Comparison of ENCODE assay signal across 16 cellular contexts in the genomic region with DNA sequence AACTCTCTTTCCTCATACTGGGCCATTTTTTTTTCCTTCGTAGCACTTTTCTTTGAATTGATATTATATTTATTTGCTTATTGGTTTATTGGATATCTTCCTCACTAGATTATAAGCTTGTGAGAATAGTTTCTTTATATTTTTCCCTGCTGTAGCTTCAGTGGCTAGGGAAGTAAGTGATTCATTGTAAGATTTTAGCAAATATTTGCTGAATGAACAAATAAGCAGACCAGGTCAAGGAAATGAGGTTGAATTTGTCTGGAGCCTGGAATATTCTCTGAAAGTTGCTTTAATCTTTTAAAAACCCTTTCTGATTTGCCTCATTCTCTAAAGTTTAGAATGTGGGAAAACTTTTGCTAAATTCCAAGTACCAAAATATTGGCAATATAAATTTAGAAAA.
DNase-seq lines count a peak whose midpoint lies in the region; ATAC-seq and TF ChIP-seq lines count a peak whose summit lies in the region.
"Had no signal": no experiment of that assay in that cellular context is flagged by ENCODE, and none has a peak within 500 bp of the region (broad histone marks: within the 10 kb centered on the region; RNA-seq: fewer than 3 reads in every experiment).

No MANE protein-coding gene starts in this region.

- no peaks in the 10 kb centered on the region for H3K4me1 ChIP-seq in endodermal cell (ENCODE audit: control insufficient read depth, insufficient read depth, low read length)
- H3K4me1 ChIP-seq: testis had no signal

- H3K9ac ChIP-seq in endodermal cell (ENCODE audit: extremely low read depth, low read length, poor library complexity, severe bottlenecking): peak overlapping the region; percentile 23

- H3K36me3 Mint-ChIP-seq in endodermal cell (ENCODE audit: low read depth) (peaks cover 27% of the 10 kb centered on the region), mesothelial cell of epicardium (peaks cover 7% of the 10 kb centered on the region)
- peaks cover 36% of the 10 kb centered on the region for H3K36me3 Mint-ChIP-seq in stimulated activated memory B cell treated with anti-CD40 and anti-IgM and Interleukin-4, amounts not matched to agents 10 μg/mL and 1 μg/mL and 100 μg/mL, for 72 hours

- H3K4me3 ChIP-seq in endodermal cell (ENCODE audit: low read length): peak overlapping the region; percentile 74
- H3K4me3 ChIP-seq: cardiac muscle cell, heart left ventricle, testis had no signal

- no peaks in the 10 kb centered on the region for H3K27me3 ChIP-seq in endodermal cell (ENCODE audit: control insufficient read depth, insufficient read depth, low read length, poor library complexity, severe bottlenecking)
- H3K27me3 ChIP-seq: cardiac muscle cell, heart left ventricle, testis had no signal

- H3K36me3 ChIP-seq in endodermal cell (ENCODE audit: control insufficient read depth, insufficient read depth, low read length): peaks cover 11% of the 10 kb centered on the region
- H3K36me3 ChIP-seq: cardiac muscle cell had no signal

- no peak overlapping the region for H3K27ac Mint-ChIP-seq in endodermal cell
- H3K27ac Mint-ChIP-seq in mesothelial cell of epicardium: peak overlapping the region; percentile 19
- no peak overlapping the region for H3K27ac Mint-ChIP-seq in stimulated activated memory B cell treated with anti-CD40 and anti-IgM and Interleukin-4, amounts not matched to agents 10 μg/mL and 1 μg/mL and 100 μg/mL, for 72 hours
- H3K27ac Mint-ChIP-seq: activated T-helper 17 cell treated with anti-CD3 and anti-CD28 coated beads, Interleukin-2, amount 50 U/mL, for 72 hours; HFFc6 had no signal

- TF ChIP-seq CTCF in endodermal cell (conservative IDR thresholded peaks at IDR 0.05) (no peak), mesothelial cell of epicardium (IDR thresholded peaks at IDR 0.05; ENCODE audit: unreplicated experiment) (no peak)

- H3K4me1 Mint-ChIP-seq in endodermal cell (peaks cover 4% of the 10 kb centered on the region), mesothelial cell of epicardium (peaks cover 3% of the 10 kb centered on the region)
- peaks cover 7% of the 10 kb centered on the region for H3K4me1 Mint-ChIP-seq in stimulated activated memory B cell treated with anti-CD40 and anti-IgM and Interleukin-4, amounts not matched to agents 10 μg/mL and 1 μg/mL and 100 μg/mL, for 72 hours

- peak; percentile 14 for DNase-seq in AG08396 (ENCODE audit: low spot score)
- DNase-seq in NCI-H460 (ENCODE audit: extremely low read depth, low read depth): peak; percentile 2
- DNase-seq in endodermal cell: no peak
- no peak for DNase-seq in mesothelial cell of epicardium (ENCODE audit: low spot score in 2 of 2, unreplicated experiment in 2 of 2)
- DNase-seq in iPS-NIHi7 (ENCODE audit: extremely low spot score): no peak
- DNase-seq in nucleus accumbens (lab: John Stamatoyannopoulos, UW): no peak
- DNase-seq: CD4-positive, CD25-positive, alpha-beta regulatory T cell; DND-41; heart left ventricle; HFFc6; kidney glomerular epithelial cell; testis had no signal

- H3K4me3 Mint-ChIP-seq in endodermal cell (peak overlapping the region; percentile 61), mesothelial cell of epicardium (peak overlapping the region; percentile 60)
- H3K4me3 Mint-ChIP-seq in stimulated activated memory B cell treated with anti-CD40 and anti-IgM and Interleukin-4, amounts not matched to agents 10 μg/mL and 1 μg/mL and 100 μg/mL, for 72 hours: no peak overlapping the region
- H3K4me3 Mint-ChIP-seq: activated T-helper 17 cell treated with anti-CD3 and anti-CD28 coated beads, Interleukin-2, amount 50 U/mL, for 72 hours; CD4-positive, CD25-positive, alpha-beta regulatory T cell; HFFc6 had no signal

- no peaks in the 10 kb centered on the region for H3K27me3 Mint-ChIP-seq in endodermal cell (ENCODE audit: insufficient read depth)
- H3K27me3 Mint-ChIP-seq in mesothelial cell of epicardium (ENCODE audit: low read depth): no peaks in the 10 kb centered on the region
- H3K27me3 Mint-ChIP-seq in stimulated activated memory B cell treated with anti-CD40 and anti-IgM and Interleukin-4, amounts not matched to agents 10 μg/mL and 1 μg/mL and 100 μg/mL, for 72 hours: no peaks in the 10 kb centered on the region
- H3K27me3 Mint-ChIP-seq: activated T-helper 17 cell treated with anti-CD3 and anti-CD28 coated beads, Interleukin-2, amount 50 U/mL, for 72 hours; CD4-positive, CD25-positive, alpha-beta regulatory T cell had no signal

- no peaks in the 10 kb centered on the region for H3K9me3 ChIP-seq in endodermal cell (ENCODE audit: control insufficient read depth, low read length)
- H3K9me3 ChIP-seq: heart left ventricle, testis had no signal

- H3K9me3 Mint-ChIP-seq in endodermal cell: peaks cover 15% of the 10 kb centered on the region
- no peaks in the 10 kb centered on the region for H3K9me3 Mint-ChIP-seq in mesothelial cell of epicardium
- H3K9me3 Mint-ChIP-seq in stimulated activated memory B cell treated with anti-CD40 and anti-IgM and Interleukin-4, amounts not matched to agents 10 μg/mL and 1 μg/mL and 100 μg/mL, for 72 hours: no peaks in the 10 kb centered on the region
- H3K9me3 Mint-ChIP-seq: activated T-helper 17 cell treated with anti-CD3 and anti-CD28 coated beads, Interleukin-2, amount 50 U/mL, for 72 hours; HFFc6 had no signal

- no CpG with 5 or more reads among the region's 1 CpG for WGBS in endodermal cell (ENCODE audit: insufficient coverage in 1 of 2, insufficient read length in 1 of 2), 2 experiments

- ATAC-seq in HG03460 (IDR thresholded peaks at IDR 0.05; ENCODE audit: unreplicated experiment): no peak
- no peak for ATAC-seq in stimulated activated memory B cell treated with anti-CD40 and anti-IgM and Interleukin-4, amounts not matched to agents 10 μg/mL and 1 μg/mL and 100 μg/mL, for 72 hours
- ATAC-seq: activated T-helper 17 cell treated with anti-CD3 and anti-CD28 coated beads, Interleukin-2, amount 50 U/mL, for 72 hours; heart left ventricle had no signal

- H3K27ac ChIP-seq in endodermal cell (ENCODE audit: low read depth, low read length): no peak overlapping the region
- H3K27ac ChIP-seq: cardiac muscle cell, heart left ventricle, testis had no signal

Comparison
In these comparisons a context has a peak if more than half of its experiments do, and no peak if none do; other contexts are left out.
1. DNase-seq: peak in AG08396 (single experiment) and NCI-H460 (single experiment); none in endodermal cell (single experiment), mesothelial cell of epicardium (0 of 2), iPS-NIHi7 (single experiment) and nucleus accumbens (0 of 56).